17 cellular contexts compared by ENCODE assay signal in the genomic region with DNA sequence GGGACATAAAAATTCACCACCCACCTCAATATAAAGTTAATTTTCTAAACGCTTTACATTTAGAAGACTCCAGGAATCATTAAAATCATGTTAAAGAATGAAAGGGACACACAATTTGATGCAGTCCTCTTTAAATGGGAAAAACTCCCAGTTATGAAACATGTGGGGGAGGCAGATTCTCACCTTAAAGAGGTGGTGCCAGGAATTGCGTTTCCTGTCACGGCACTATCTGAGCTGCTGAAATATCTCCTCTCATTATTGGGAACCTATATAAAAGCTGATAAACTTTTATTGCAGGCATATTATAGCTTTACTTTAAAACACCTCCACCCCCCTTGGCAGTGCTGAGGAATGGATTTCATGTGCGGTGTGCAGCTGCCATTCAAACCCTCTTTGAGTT.
"Had no signal": no experiment of that assay in that cellular context is flagged by ENCODE, and none has a peak within 500 bp of the region (broad histone marks: within the 10 kb centered on the region; RNA-seq: fewer than 3 reads in every experiment).

No MANE protein-coding gene starts in this region.

- DNase-seq: colonic mucosa; cortex of kidney; dermis blood vessel endothelial cell; dorsolateral prefrontal cortex; effector CD4-positive, alpha-beta T cell; effector CD8-positive, alpha-beta T cell; effector memory CD4-positive, alpha-beta T cell; effector memory CD8-positive, alpha-beta T cell; erythroblast; esophagus squamous epithelium; foreskin fibroblast; foreskin keratinocyte; foreskin melanocyte; gastrocnemius medialis; glutamatergic neuron; heart left ventricle; heart right ventricle had no signal
